Comparison of ENCODE assay signal across 8 cellular contexts in the genomic region with DNA sequence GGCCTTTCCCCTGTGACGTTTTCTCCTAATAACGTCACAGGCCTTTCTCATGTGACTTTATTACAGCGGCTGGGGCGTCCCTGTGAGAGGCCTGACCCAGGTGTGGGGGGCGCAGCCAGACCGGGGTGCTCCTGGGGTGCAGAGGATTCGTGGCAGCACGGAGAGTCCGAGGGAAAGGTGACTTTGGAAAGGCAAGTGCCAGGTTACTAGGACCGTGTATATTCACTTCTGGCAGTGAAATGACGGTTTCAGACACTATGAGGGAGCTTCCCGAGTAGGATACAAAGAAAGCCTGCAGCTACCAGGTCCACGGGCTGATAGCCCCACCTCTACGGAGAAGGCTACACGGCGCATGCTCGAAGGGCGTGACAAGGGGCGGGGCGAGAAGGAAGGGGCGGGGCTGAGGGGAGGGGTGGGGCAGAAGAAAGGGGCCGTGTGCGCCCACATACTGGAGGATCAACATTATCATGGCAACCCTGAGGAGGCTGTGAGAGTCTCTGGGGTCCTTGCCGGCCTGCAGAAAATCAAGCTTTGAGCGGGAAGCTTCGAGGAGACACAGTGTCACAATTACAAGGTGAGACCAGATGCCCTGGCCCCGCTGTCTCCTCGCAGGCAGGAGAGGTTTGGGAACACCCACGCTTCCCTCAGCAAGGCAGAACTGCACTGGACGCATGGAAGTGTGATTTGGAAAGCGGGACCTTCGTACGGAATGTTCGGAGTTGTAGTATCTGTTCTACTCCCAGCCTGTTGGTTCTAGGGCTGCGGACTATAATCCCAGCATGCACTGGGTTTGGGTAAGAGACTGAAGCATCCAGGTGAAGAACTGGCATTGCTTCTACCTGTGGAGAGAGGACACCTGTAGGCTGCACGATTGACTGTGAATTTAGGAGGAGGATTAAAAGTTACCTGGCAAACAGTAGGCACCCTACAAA. TPM values are rescaled to one million over a fixed set of nuclear protein-coding genes. Genes with fewer than 3 reads are reported as not detected.
DNase-seq lines count a peak whose midpoint lies in the region; ATAC-seq and TF ChIP-seq lines count a peak whose summit lies in the region.

No MANE protein-coding gene starts in this region.

- TF ChIP-seq EP300 in SK-N-SH (IDR thresholded peaks at IDR 0.05; ENCODE audit: borderline replicate concordance in 1 of 2, low read depth in 1 of 2, low read length in 1 of 2), result no peak

- H2AFZ ChIP-seq in SK-N-SH (ENCODE audit: low read depth) (peak overlapping the region; percentile 83; the same call in 1 of the 2 replicates), smooth muscle cell (ENCODE audit: low read depth) (no peak overlapping the region)

- H3K27me3 ChIP-seq in SK-N-SH (ENCODE audit: insufficient read depth) (no peaks in the 10 kb centered on the region), smooth muscle cell (ENCODE audit: low read depth) (no peaks in the 10 kb centered on the region)

- H3K4me1 ChIP-seq in SK-N-SH (ENCODE audit: control insufficient read depth in 1 of 2, insufficient read depth in 2 of 2, low read depth in 1 of 2, low read length in 1 of 2), result peaks cover 0 to 9% of the 10 kb centered on the region in 2 experiments; a peak in 1 of 4 replicates
- H3K4me1 ChIP-seq in smooth muscle cell (ENCODE audit: low read depth), result no peaks in the 10 kb centered on the region

- H3K9me2 ChIP-seq in SK-N-SH, result no peaks in the 10 kb centered on the region

- H3K9ac ChIP-seq in SK-N-SH, result no peak overlapping the region
- no peak overlapping the region for H3K9ac ChIP-seq in smooth muscle cell (ENCODE audit: low read depth)

- TF ChIP-seq CTCF in SK-N-SH (IDR thresholded peaks at IDR 0.05) (no peak), smooth muscle cell (IDR thresholded peaks at IDR 0.05; ENCODE audit: borderline replicate concordance, insufficient read depth, poor library complexity, severe bottlenecking) (no peak)

- POLR2A ChIA-PET in SK-N-SH (lab: Yijun Ruan, JAX), result no interaction called here

- H3K27ac ChIP-seq in SK-N-SH (ENCODE audit: low read depth in 2 of 2, low read length in 1 of 2), result peak overlapping the region in 1 of 2 experiments; percentile 73; a peak in 2 of 4 replicates
- H3K27ac ChIP-seq in smooth muscle cell (ENCODE audit: low read depth), result no peak overlapping the region

- DNase-seq in SK-N-SH, result peak; percentile 83
- peak in 30 of 58 donors; percentile 1 to 45 (median 26) for DNase-seq in anterior cingulate cortex (lab: John Stamatoyannopoulos, UW)
- peak; percentile 7 for DNase-seq in iPS DF 19.7 (ENCODE audit: low read depth, low spot score)
- no peak for DNase-seq in smooth muscle cell (lab: John Stamatoyannopoulos, UW; ENCODE audit: unreplicated experiment)
- DNase-seq in UCSD-AML1 (lab: John Stamatoyannopoulos, UW; ENCODE audit: unreplicated experiment), result no peak

- H4K20me1 ChIP-seq in SK-N-SH (ENCODE audit: insufficient read depth), result no peaks in the 10 kb centered on the region
- no peaks in the 10 kb centered on the region for H4K20me1 ChIP-seq in smooth muscle cell (ENCODE audit: low read depth)

- no peak for TF ChIP-seq RAD21 in SK-N-SH (IDR thresholded peaks at IDR 0.05; ENCODE audit: low read length)

- CTCF ChIA-PET in SK-N-SH (lab: Yijun Ruan, JAX), result no interaction called here

- H3K4me3 ChIP-seq in SK-N-SH (ENCODE audit: low read depth in 2 of 2, low read length in 1 of 2) (peak overlapping the region; percentile 33 to 51; a peak in 3 of 4 replicates), smooth muscle cell (peak overlapping the region; percentile 17)

- WGBS in SK-N-SH (ENCODE audit: low lambda C conversion rate), result 40% methylated on average over 33 of the region's 36 CpGs
- 78% methylated on average over 28 of the region's 36 CpGs for WGBS in smooth muscle cell (ENCODE audit: low lambda C conversion rate)

- H3K4me2 ChIP-seq in SK-N-SH (peak overlapping the region; percentile 60), smooth muscle cell (no peak overlapping the region)

- no peaks in the 10 kb centered on the region for H3K79me2 ChIP-seq in SK-N-SH (ENCODE audit: insufficient read depth)
- no peaks in the 10 kb centered on the region for H3K79me2 ChIP-seq in smooth muscle cell (ENCODE audit: low read depth)

- H3K36me3 ChIP-seq in SK-N-SH (replicated peaks in 1 of 2; ENCODE audit: control insufficient read depth in 1 of 2, insufficient read depth in 2 of 2, low read length in 1 of 2), result no peaks in the 10 kb centered on the region
- no peaks in the 10 kb centered on the region for H3K36me3 ChIP-seq in smooth muscle cell (ENCODE audit: low read depth)

- ATAC-seq in GM18867 (IDR thresholded peaks at IDR 0.05; ENCODE audit: unreplicated experiment) (peak; percentile 81), HG03342 (IDR thresholded peaks at IDR 0.05; ENCODE audit: unreplicated experiment) (peak; percentile 78), HG03378 (IDR thresholded peaks at IDR 0.05; ENCODE audit: unreplicated experiment) (no peak)

- H3K9me3 ChIP-seq in SK-N-SH, result no peaks in the 10 kb centered on the region
- no peaks in the 10 kb centered on the region for H3K9me3 ChIP-seq in smooth muscle cell (replicated peaks; ENCODE audit: low read depth)

- H3F3A ChIP-seq in SK-N-SH (replicated peaks; ENCODE audit: insufficient read depth) (no peaks in the 10 kb centered on the region), smooth muscle cell (ENCODE audit: low read depth) (no peaks in the 10 kb centered on the region)

TF ChIP-seq in SK-N-SH, 30 proteins besides CTCF, POLR2A, EP300 and RAD21:
- TF ChIP-seq MXI1 (IDR thresholded peaks at IDR 0.05; ENCODE audit: low read depth, low read length) (no peak), FOXM1 (IDR thresholded peaks at IDR 0.05; ENCODE audit: low read depth) (no peak), POLR2AphosphoS5 (IDR thresholded peaks at IDR 0.05; ENCODE audit: low read depth, low read length) (peak; percentile 72), RXRA (IDR thresholded peaks at IDR 0.05; ENCODE audit: borderline replicate concordance, low read depth) (no peak), NRF1 (IDR thresholded peaks at IDR 0.05; ENCODE audit: low read depth, low read length) (peak; percentile 43; the same call in 1 of the 2 replicates), SMC3 (IDR thresholded peaks at IDR 0.05; ENCODE audit: low read depth, low read length) (no peak)
- TF ChIP-seq, protein P1, sequence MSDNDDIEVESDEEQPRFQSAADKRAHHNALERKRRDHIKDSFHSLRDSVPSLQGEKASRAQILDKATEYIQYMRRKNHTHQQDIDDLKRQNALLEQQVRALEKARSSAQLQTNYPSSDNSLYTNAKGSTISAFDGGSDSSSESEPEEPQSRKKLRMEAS (IDR thresholded peaks at IDR 0.05; ENCODE audit: low read depth), result 0 out of 2 replicates have a peak, but pooled peaks have one; percentile 8
TF ChIP-seq in SK-N-SH: peak in this region for 3.

RNA-seq across cellular contexts. Expression of a gene that starts 54.4 kb away (rescaled TPM):
- polyA plus RNA-seq in SK-N-SH (2012; rRNA removed), result 16.5 and 24.4 TPM in 2 replicates
- 9.1 and 10.0 TPM in 2 replicates for polyA plus RNA-seq in SK-N-SH (2012; cell fraction: cytosol; rRNA removed)
- 96.8 and 136 TPM in 2 replicates for polyA plus RNA-seq in SK-N-SH (2012; cell fraction: nucleus; rRNA removed)
- total RNA-seq in smooth muscle cell, result 12.5 and 13.3 TPM in 2 replicates
- polyA plus RNA-seq in smooth muscle cell, result 5.1 and 8.5 TPM in 2 replicates

Comparison
In these comparisons a context has a peak if more than half of its experiments do, and no peak if none do; other contexts are left out.
1. DNase-seq: peak in SK-N-SH (single experiment), anterior cingulate cortex (30 of 58) and iPS DF 19.7 (single experiment); none in smooth muscle cell (single experiment) and UCSD-AML1 (single experiment).